ENCODE assay signal across 10 cellular contexts in genomic region chr14:22560638-22561365, GRCh38. TPM values are rescaled to one million over a fixed set of nuclear protein-coding genes. Genes with fewer than 3 reads are reported as not detected.
A peak's percentile ranks its signal among the peaks of the same experiment; 100 is the strongest.
DNase-seq lines count a peak whose midpoint lies in the region; ATAC-seq and TF ChIP-seq lines count a peak whose summit lies in the region.
"Had no signal": no experiment of that assay in that cellular context is flagged by ENCODE, and none has a peak within 500 bp of the region (broad histone marks: within the 10 kb centered on the region; RNA-seq: fewer than 3 reads in every experiment).

No MANE protein-coding gene starts in this region.

- no peak overlapping the region; the same call in 1 of the 2 replicates for H3K9ac ChIP-seq in DND-41 (ENCODE audit: low read depth, low read length)

- H3K4me3 ChIP-seq in DND-41 (ENCODE audit: low read depth in 1 of 2, low read length in 2 of 2) (no peak overlapping the region), osteoblast (ENCODE audit: insufficient read depth, low read length) (no peak overlapping the region), left ventricle myocardium inferior (no peak overlapping the region), SJCRH30 (no peak overlapping the region)

- ATAC-seq in DND-41 (ENCODE audit: insufficient read depth, low read depth): no peak
- ATAC-seq in HG02884 (IDR thresholded peaks at IDR 0.05; ENCODE audit: unreplicated experiment): no peak
- ATAC-seq: HCT116 had no signal

- H3K4me1 Mint-ChIP-seq in activated naive CD4-positive, alpha-beta T cell treated with anti-CD3 and anti-CD28 coated beads, Interleukin-2, amount 50 U/mL, for 24 hours: peaks cover 89% of the 10 kb centered on the region

- H3K79me2 ChIP-seq in DND-41 (ENCODE audit: insufficient read depth, low read length) (no peaks in the 10 kb centered on the region), osteoblast (ENCODE audit: insufficient read depth, low read length) (peaks cover 8% of the 10 kb centered on the region)

- peaks cover 19% of the 10 kb centered on the region for H3K36me3 Mint-ChIP-seq in activated naive CD4-positive, alpha-beta T cell treated with anti-CD3 and anti-CD28 coated beads, Interleukin-2, amount 50 U/mL, for 24 hours

- intact Hi-C loops in left ventricle myocardium inferior (cut with micrococcal nuclease): loop anchor here (10.0 kb wide), 1 partner anchor 294 kb away; no protein-coding TSS in a partner anchor

- no peak for DNase-seq in DND-41
- DNase-seq in NCI-H2029 treated with DMSO at 0.1 percent for 48 hours (lab: John Stamatoyannopoulos, UW): peak; percentile 32
- peak; percentile 22 for DNase-seq in osteoblast (ENCODE audit: insufficient read length, low spot score, missing footprints)
- no peak for DNase-seq in left ventricle myocardium inferior
- no peak for DNase-seq in SJCRH30
- DNase-seq in HK-2 (ENCODE audit: unreplicated experiment): no peak
- DNase-seq: IMR-90 had no signal

- H3K9me3 Mint-ChIP-seq in activated naive CD4-positive, alpha-beta T cell treated with anti-CD3 and anti-CD28 coated beads, Interleukin-2, amount 50 U/mL, for 24 hours: peaks cover 9% of the 10 kb centered on the region

- H3K9me3 ChIP-seq in DND-41 (ENCODE audit: insufficient read depth, low read length, severe bottlenecking): no peaks in the 10 kb centered on the region
- H3K9me3 ChIP-seq in osteoblast (ENCODE audit: low read depth, low read length): no peaks in the 10 kb centered on the region
- no peaks in the 10 kb centered on the region for H3K9me3 ChIP-seq in left ventricle myocardium inferior (replicated peaks)
- H3K9me3 ChIP-seq in SJCRH30 (replicated peaks): no peaks in the 10 kb centered on the region

- H3K4me1 ChIP-seq in DND-41 (ENCODE audit: insufficient read depth, low read length) (peaks cover 53% of the 10 kb centered on the region), osteoblast (ENCODE audit: insufficient read depth, low read length) (peaks cover 11% of the 10 kb centered on the region), left ventricle myocardium inferior (peaks cover 65% of the 10 kb centered on the region), SJCRH30 (peaks cover 12% of the 10 kb centered on the region)

- H3K27me3 ChIP-seq in DND-41 (ENCODE audit: insufficient read depth, low read length, poor library complexity): peaks cover 19% of the 10 kb centered on the region
- no peaks in the 10 kb centered on the region for H3K27me3 ChIP-seq in osteoblast (ENCODE audit: insufficient read depth, low read length)
- H3K27me3 ChIP-seq in left ventricle myocardium inferior (ENCODE audit: low read depth): no peaks in the 10 kb centered on the region
- H3K27me3 ChIP-seq in SJCRH30: no peaks in the 10 kb centered on the region

- 0 out of 2 replicates have a peak overlapping the region, but pooled peaks have one; percentile 37 for H3K4me2 ChIP-seq in DND-41 (ENCODE audit: insufficient read depth, low read length)
- H3K4me2 ChIP-seq in osteoblast (ENCODE audit: insufficient read depth, low read length): no peak overlapping the region

- H4K20me1 ChIP-seq in DND-41 (ENCODE audit: insufficient read depth, low read length) (peaks cover 72% of the 10 kb centered on the region), osteoblast (ENCODE audit: insufficient read depth, low read length) (peaks cover 2% of the 10 kb centered on the region)

- H3K27me3 Mint-ChIP-seq in activated naive CD4-positive, alpha-beta T cell treated with anti-CD3 and anti-CD28 coated beads, Interleukin-2, amount 50 U/mL, for 24 hours: peaks cover 2% of the 10 kb centered on the region

- H2AFZ ChIP-seq in DND-41 (ENCODE audit: low read depth, low read length) (no peak overlapping the region), osteoblast (ENCODE audit: low read length) (no peak overlapping the region)

- no peak for TF ChIP-seq CTCF in DND-41 (IDR thresholded peaks at IDR 0.05; ENCODE audit: borderline replicate concordance, extremely low read depth, low read length, poor library complexity, severe bottlenecking)
- TF ChIP-seq CTCF in osteoblast (IDR thresholded peaks at IDR 0.05; ENCODE audit: extremely low read depth, low read depth, low read length): no peak
- no peak for TF ChIP-seq CTCF in left ventricle myocardium inferior (IDR thresholded peaks at IDR 0.05; ENCODE audit: borderline replicate concordance)

- H3K27ac Mint-ChIP-seq in activated naive CD4-positive, alpha-beta T cell treated with anti-CD3 and anti-CD28 coated beads, Interleukin-2, amount 50 U/mL, for 24 hours: peak overlapping the region; percentile 97

- peaks cover 22% of the 10 kb centered on the region for H3K36me3 ChIP-seq in DND-41 (ENCODE audit: insufficient read depth, low read length)
- H3K36me3 ChIP-seq in osteoblast (ENCODE audit: insufficient read depth, low read length): peaks cover 26% of the 10 kb centered on the region
- peaks cover 17% of the 10 kb centered on the region for H3K36me3 ChIP-seq in left ventricle myocardium inferior
- H3K36me3 ChIP-seq in SJCRH30: peaks cover 21% of the 10 kb centered on the region

- peak overlapping the region; percentile 26; the same call in 1 of the 2 replicates for H3K27ac ChIP-seq in DND-41 (ENCODE audit: low read length)
- no peak overlapping the region for H3K27ac ChIP-seq in osteoblast (ENCODE audit: low read depth, low read length)
- H3K27ac ChIP-seq in left ventricle myocardium inferior (replicated peaks): no peak overlapping the region
- H3K27ac ChIP-seq in SJCRH30: no peak overlapping the region

- H3K4me3 Mint-ChIP-seq in activated naive CD4-positive, alpha-beta T cell treated with anti-CD3 and anti-CD28 coated beads, Interleukin-2, amount 50 U/mL, for 24 hours: peak overlapping the region; percentile 84

RNA-seq across cellular contexts. Expression of gene DAD1, which starts 28.2 kb away (rescaled TPM):
- total RNA-seq in osteoblast: 213 and 272 TPM in 2 replicates
- 118 TPM for total RNA-seq in left ventricle myocardium inferior
- total RNA-seq in SJCRH30 (2014; rRNA removed; shearing (Covaris generic)): 225 and 241 TPM in 2 replicates

RNA-seq across cellular contexts. Expression of gene ABHD4, which starts 37.3 kb away (rescaled TPM):
- 52.1 and 54.2 TPM in 2 replicates for total RNA-seq in osteoblast
- total RNA-seq in left ventricle myocardium inferior: 23.2 TPM
- total RNA-seq in SJCRH30 (2014; rRNA removed; shearing (Covaris generic)): 6.1 and 7.2 TPM in 2 replicates

Comparison
In these comparisons a context has a peak if more than half of its experiments do, and no peak if none do; other contexts are left out.
1. DNase-seq: peak in NCI-H2029 treated with DMSO at 0.1 percent for 48 hours (single experiment) and osteoblast (single experiment); none in DND-41 (single experiment), left ventricle myocardium inferior (single experiment), SJCRH30 (0 of 2) and HK-2 (single experiment).